22 cellular contexts compared by ENCODE assay signal in the genomic region with DNA sequence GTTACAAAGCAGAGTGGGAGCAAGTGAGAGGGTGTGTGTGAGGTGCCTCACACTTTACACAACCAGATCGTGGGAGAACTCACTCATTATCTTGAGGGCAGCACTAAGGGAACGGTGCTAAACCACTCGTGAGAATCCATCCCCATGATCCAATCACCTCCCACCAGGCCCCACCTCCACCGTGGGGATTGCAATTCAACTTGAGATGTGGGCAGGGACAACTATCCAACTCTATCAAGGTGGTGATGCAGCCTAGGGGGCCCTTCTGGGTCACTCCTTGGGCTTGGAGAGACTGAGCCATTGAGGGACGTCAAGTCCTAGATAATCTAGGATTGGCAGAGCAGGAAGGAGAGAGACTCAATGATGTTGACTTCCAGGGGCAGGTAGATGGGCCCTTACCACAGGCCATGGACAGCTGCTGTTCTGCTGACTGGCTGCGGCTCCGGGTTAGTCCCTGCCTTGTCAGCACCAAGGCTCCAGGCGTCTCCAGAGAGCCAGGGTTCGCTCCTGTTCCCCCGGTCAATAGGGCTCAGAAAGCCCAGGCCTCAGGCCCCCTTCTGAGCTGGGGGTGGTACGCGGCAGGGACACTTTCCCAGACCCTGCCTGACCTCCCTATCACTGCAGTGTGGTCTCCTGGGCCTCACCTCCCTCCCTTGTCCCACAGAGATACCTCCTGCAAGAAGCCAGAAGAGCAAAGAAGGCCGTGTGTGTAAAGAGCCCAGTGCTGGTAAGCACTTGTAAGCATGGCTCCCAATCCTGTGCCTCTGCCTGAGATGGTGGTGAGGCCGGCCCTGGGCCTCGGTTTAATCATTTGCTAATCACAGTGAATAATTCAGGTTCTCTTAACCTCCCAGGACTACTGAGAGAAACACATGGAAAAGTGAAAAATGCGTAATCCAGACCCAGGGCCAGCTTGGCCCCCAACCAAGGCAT.
DNase-seq lines count a peak whose midpoint lies in the region; ATAC-seq, FAIRE-seq and TF ChIP-seq lines count a peak whose summit lies in the region.
"Had no signal": no experiment of that assay in that cellular context is flagged by ENCODE, and none has a peak within 500 bp of the region (broad histone marks: within the 10 kb centered on the region; RNA-seq: fewer than 3 reads in every experiment).

No MANE protein-coding gene starts in this region.

- H3K27ac ChIP-seq in HepG2 (ENCODE audit: extremely low read length, insufficient read depth, low read length) = no peak overlapping the region
- H3K27ac ChIP-seq in right lobe of liver = no peak overlapping the region
- peak overlapping the region; percentile 35 to 56 for H3K27ac ChIP-seq in testis
- H3K27ac ChIP-seq: A549 had no signal

- TF ChIP-seq EP300 in HepG2 (IDR thresholded peaks at IDR 0.05; ENCODE audit: low read depth in 2 of 2, low read length in 2 of 2) (no peak), HepG2 (CRISPR knock-in tag; IDR thresholded peaks at IDR 0.05; ENCODE audit: borderline replicate concordance) (no peak)

- POLR2A ChIA-PET in HepG2 (lab: Yijun Ruan, JAX) = no interaction called here

- no peaks in the 10 kb centered on the region; the same call in 1 of the 2 replicates for H4K20me1 ChIP-seq in HepG2 (ENCODE audit: insufficient read depth, low read length)

- no peaks in the 10 kb centered on the region for H3K79me2 ChIP-seq in HepG2 (ENCODE audit: insufficient read depth, low read length)

- H3K27me3 Mint-ChIP-seq in dendritic cell treated with granulocyte-macrophage colony-stimulating factor and Interleukin-4, amounts not matched to agents 40 ng/mL and 50 ng/mL, for 4 days = no peaks in the 10 kb centered on the region
- peaks cover 11% of the 10 kb centered on the region for H3K27me3 Mint-ChIP-seq in nephron progenitor cell (ENCODE audit: low read depth, poor library complexity)
- peaks cover 4% of the 10 kb centered on the region for H3K27me3 Mint-ChIP-seq in glutamatergic neuron (ENCODE audit: unreplicated experiment)
- H3K27me3 Mint-ChIP-seq: CD4-positive, alpha-beta T cell had no signal

- TF ChIP-seq RAD21 in HepG2 (CRISPR knock-in tag; IDR thresholded peaks at IDR 0.05) = no peak

- TF ChIP-seq POLR2A in HepG2 (IDR thresholded peaks at IDR 0.05; ENCODE audit: insufficient read depth in 1 of 2, low read depth in 2 of 2, low read length in 2 of 2) = no peak
- no peak for TF ChIP-seq POLR2A in right lobe of liver (IDR thresholded peaks at IDR 0.05)
- no peak for TF ChIP-seq POLR2A in testis (IDR thresholded peaks at IDR 0.05)

- peak overlapping the region; percentile 82 for H3K27ac Mint-ChIP-seq in dendritic cell treated with granulocyte-macrophage colony-stimulating factor and Interleukin-4, amounts not matched to agents 40 ng/mL and 50 ng/mL, for 4 days
- peak overlapping the region; percentile 42 for H3K27ac Mint-ChIP-seq in nephron progenitor cell
- no peak overlapping the region for H3K27ac Mint-ChIP-seq in glutamatergic neuron (ENCODE audit: unreplicated experiment)
- H3K27ac Mint-ChIP-seq: CD4-positive, alpha-beta T cell had no signal

- no TSS peak for BruUV-seq in HepG2 (replicated peaks; lab: Mats Ljungman, UMichigan)

- ATAC-seq in HepG2 (peak; percentile 28; the same call in 1 of the 3 replicates), right lobe of liver (no peak)
- ATAC-seq: A549, K562, PC-3 had no signal

- H3K4me1 ChIP-seq in HepG2 (ENCODE audit: insufficient read depth, low read length) (no peaks in the 10 kb centered on the region), right lobe of liver (no peaks in the 10 kb centered on the region), testis (peaks cover 39% of the 10 kb centered on the region)
- H3K4me1 ChIP-seq: A549, Caco-2, HAP-1 had no signal

- peaks cover 0 to 41% of the 10 kb centered on the region in 2 experiments; a peak in 3 of 5 replicates for H3K27me3 ChIP-seq in HepG2 (ENCODE audit: control insufficient read depth in 1 of 2, insufficient read depth in 2 of 2, low read length in 2 of 2)
- H3K27me3 ChIP-seq in right lobe of liver = no peaks in the 10 kb centered on the region
- H3K27me3 ChIP-seq in testis = no peaks in the 10 kb centered on the region

- intact Hi-C loops in HepG2 (cut with micrococcal nuclease; ENCODE audit: unreplicated experiment) = no loop called here
- intact Hi-C loops in right lobe of liver (cut with DNase I) = no loop called here
- intact Hi-C loops in dendritic cell treated with granulocyte-macrophage colony-stimulating factor and Interleukin-4, amounts not matched to agents 40 ng/mL and 50 ng/mL, for 4 days (cut with micrococcal nuclease) = loop anchor here (5.0 kb wide), 1 partner anchor 70 kb away; no protein-coding TSS in a partner anchor
- intact Hi-C loops in testis (cut with DNase I; ENCODE audit: low total_unique reads) = no loop called here

- H3K4me2 ChIP-seq in HepG2 (ENCODE audit: low read depth, low read length) = no peak overlapping the region
- H3K4me2 ChIP-seq: A549 had no signal

- in situ Hi-C loops in HepG2 (cut with HindIII; ENCODE audit: extremely low pct_ligation_motif_present, low pct_unique_long_range_greater_than_20kb) = no loop called here

- no peak for FAIRE-seq in HepG2 (lab: Jason Lieb, UNC)
- FAIRE-seq: A549, K562 had no signal

- CTCF ChIA-PET in HepG2 (lab: Yijun Ruan, JAX; ENCODE audit: low intra/inter-chr PET ratio, low total read pairs) = no interaction called here

- H3K36me3 ChIP-seq in HepG2 (replicated peaks in 1 of 2; ENCODE audit: control insufficient read depth in 1 of 2, insufficient read depth in 2 of 2, low read length in 2 of 2) (no peaks in the 10 kb centered on the region), right lobe of liver (no peaks in the 10 kb centered on the region), testis (ENCODE audit: low read depth, missing control alignments) (no peaks in the 10 kb centered on the region)
- H3K36me3 ChIP-seq: HAP-1, MG63 had no signal

- WGBS in HepG2 (ENCODE audit: low lambda C conversion rate) = 33% methylated on average over 14 of the region's 16 CpGs
- 97% methylated on average over 4 of the region's 16 CpGs for WGBS in right lobe of liver (ENCODE audit: insufficient coverage, low coverage, low lambda C conversion rate, missing lambda C conversion rate)
- WGBS in testis, 2 donors = 85 to 86% methylated on average over 16 of the region's 16 CpGs

- no peak overlapping the region for H3K4me3 Mint-ChIP-seq in dendritic cell treated with granulocyte-macrophage colony-stimulating factor and Interleukin-4, amounts not matched to agents 40 ng/mL and 50 ng/mL, for 4 days
- no peak overlapping the region for H3K4me3 Mint-ChIP-seq in nephron progenitor cell
- no peak overlapping the region for H3K4me3 Mint-ChIP-seq in glutamatergic neuron (ENCODE audit: unreplicated experiment)
- H3K4me3 Mint-ChIP-seq: CD4-positive, alpha-beta T cell had no signal

- H3K9me3 ChIP-seq in HepG2 (ENCODE audit: low read length) (no peaks in the 10 kb centered on the region), right lobe of liver (no peaks in the 10 kb centered on the region), testis (no peaks in the 10 kb centered on the region)
- H3K9me3 ChIP-seq: HAP-1, MG63 had no signal

- no peak overlapping the region for H3K9ac ChIP-seq in HepG2 (ENCODE audit: insufficient read depth, low read depth, low read length)

- DNase-seq in HepG2 (ENCODE audit: low spot score) (no peak), right lobe of liver (no peak), nephron progenitor cell (no peak), testis (no peak), NOMO-1 treated with DMSO at 0.1 percent for 48 hours (lab: John Stamatoyannopoulos, UW; ENCODE audit: unreplicated experiment) (no peak), hippocampal formation (lab: John Stamatoyannopoulos, UW) (no peak), glutamatergic neuron (no peak)
- DNase-seq: CD4-positive, alpha-beta T cell; DMS 273 treated with DMSO at 0.1 percent for 48 hours; MG63; NCI-H1048; NCI-H1417 treated with DMSO at 0.1 percent for 48 hours; NCI-H187; NCI-H2107; NCI-H526 treated with DMSO at 0.1 percent for 48 hours; PC-3; SHP77 treated with DMSO at 0.1 percent for 48 hours had no signal

- H3K36me3 Mint-ChIP-seq in dendritic cell treated with granulocyte-macrophage colony-stimulating factor and Interleukin-4, amounts not matched to agents 40 ng/mL and 50 ng/mL, for 4 days (ENCODE audit: low read depth) = no peaks in the 10 kb centered on the region
- no peaks in the 10 kb centered on the region for H3K36me3 Mint-ChIP-seq in nephron progenitor cell (ENCODE audit: low read depth)
- peaks cover 7% of the 10 kb centered on the region for H3K36me3 Mint-ChIP-seq in glutamatergic neuron (ENCODE audit: unreplicated experiment)

- H3K4me1 Mint-ChIP-seq in dendritic cell treated with granulocyte-macrophage colony-stimulating factor and Interleukin-4, amounts not matched to agents 40 ng/mL and 50 ng/mL, for 4 days (ENCODE audit: low read depth) = peaks cover 57% of the 10 kb centered on the region
- H3K4me1 Mint-ChIP-seq in nephron progenitor cell (no peaks in the 10 kb centered on the region), glutamatergic neuron (ENCODE audit: low read depth, unreplicated experiment) (no peaks in the 10 kb centered on the region)

- TF ChIP-seq CTCF in HepG2 (CRISPR knock-in tag; IDR thresholded peaks at IDR 0.05) (no peak), right lobe of liver (IDR thresholded peaks at IDR 0.05) (no peak), nephron progenitor cell (IDR thresholded peaks at IDR 0.05) (no peak), testis (IDR thresholded peaks at IDR 0.05) (no peak), glutamatergic neuron (IDR thresholded peaks at IDR 0.05; ENCODE audit: partially characterized antibody, unreplicated experiment) (no peak)

- no peaks in the 10 kb centered on the region for H3K9me3 Mint-ChIP-seq in dendritic cell treated with granulocyte-macrophage colony-stimulating factor and Interleukin-4, amounts not matched to agents 40 ng/mL and 50 ng/mL, for 4 days
- H3K9me3 Mint-ChIP-seq in nephron progenitor cell (peaks cover 4% of the 10 kb centered on the region), glutamatergic neuron (ENCODE audit: unreplicated experiment) (peaks cover 1% of the 10 kb centered on the region)
- H3K9me3 Mint-ChIP-seq: CD4-positive, alpha-beta T cell had no signal

- H3K4me3 ChIP-seq in HepG2 (replicated peaks in 1 of 3; ENCODE audit: insufficient read depth in 1 of 3, low read depth in 2 of 3, low read length in 3 of 3) = no peak overlapping the region
- no peak overlapping the region for H3K4me3 ChIP-seq in right lobe of liver
- no peak overlapping the region for H3K4me3 ChIP-seq in testis
- H3K4me3 ChIP-seq: A549, HAP-1, K562, MG63 had no signal

- H2AFZ ChIP-seq in HepG2 (ENCODE audit: low read length) = no peak overlapping the region

TF ChIP-seq in HepG2, 621 proteins besides CTCF, POLR2A, EP300 and RAD21 (continues in another document):
- TF ChIP-seq, protein P1, sequence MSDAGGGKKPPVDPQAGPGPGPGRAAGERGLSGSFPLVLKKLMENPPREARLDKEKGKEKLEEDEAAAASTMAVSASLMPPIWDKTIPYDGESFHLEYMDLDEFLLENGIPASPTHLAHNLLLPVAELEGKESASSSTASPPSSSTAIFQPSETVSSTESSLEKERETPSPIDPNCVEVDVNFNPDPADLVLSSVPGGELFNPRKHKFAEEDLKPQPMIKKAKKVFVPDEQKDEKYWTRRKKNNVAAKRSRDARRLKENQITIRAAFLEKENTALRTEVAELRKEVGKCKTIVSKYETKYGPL (CRISPR knock-in tag; IDR thresholded peaks at IDR 0.05) = no peak
- no peak for TF ChIP-seq HNF4A (CRISPR knock-in tag; IDR thresholded peaks at IDR 0.05)

Comparison
In these comparisons a context has a peak if more than half of its experiments do, and no peak if none do; other contexts are left out.
1. H3K27ac ChIP-seq: peak in testis (2 of 2); none in HepG2 (single experiment) and right lobe of liver (0 of 3).